In the genomic region with DNA sequence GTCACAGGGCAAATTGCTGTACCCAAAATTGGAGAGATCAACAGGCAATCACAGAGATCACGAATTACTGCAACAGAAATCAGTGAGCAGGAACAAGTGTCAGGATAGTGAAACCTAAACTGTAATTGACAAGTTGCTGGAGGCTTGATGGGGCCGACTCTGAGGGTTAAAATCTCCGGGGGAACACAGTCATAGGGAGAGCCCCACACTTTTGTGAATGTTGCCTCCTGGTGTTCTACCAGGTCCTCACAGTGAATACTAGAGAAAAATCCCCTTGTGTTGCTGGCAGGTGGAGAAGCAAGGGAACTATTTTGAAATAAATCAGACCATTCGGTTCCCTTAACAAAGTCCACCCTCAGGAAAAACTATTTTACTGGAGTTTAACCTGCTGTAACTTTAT, we compare ENCODE assay signal across 8 cellular contexts.
DNase-seq lines count a peak whose midpoint lies in the region; ATAC-seq and TF ChIP-seq lines count a peak whose summit lies in the region.
"Had no signal": no experiment of that assay in that cellular context is flagged by ENCODE, and none has a peak within 500 bp of the region (broad histone marks: within the 10 kb centered on the region; RNA-seq: fewer than 3 reads in every experiment).

No MANE protein-coding gene starts in this region.

- H3K27ac Mint-ChIP-seq in T-helper 2 cell treated with Interferon-gamma antibody and Interleukin-4, amounts not matched to agents 5 μg/mL and 100 μg/mL, for 36 hours, result no peak overlapping the region

- no peaks in the 10 kb centered on the region for H3K9me3 Mint-ChIP-seq in T-helper 2 cell treated with Interferon-gamma antibody and Interleukin-4, amounts not matched to agents 5 μg/mL and 100 μg/mL, for 36 hours

- H3K36me3 Mint-ChIP-seq in T-helper 2 cell treated with Interferon-gamma antibody and Interleukin-4, amounts not matched to agents 5 μg/mL and 100 μg/mL, for 36 hours (ENCODE audit: low read depth), result peaks cover 2% of the 10 kb centered on the region

- H3K4me3 Mint-ChIP-seq in T-helper 2 cell treated with Interferon-gamma antibody and Interleukin-4, amounts not matched to agents 5 μg/mL and 100 μg/mL, for 36 hours, result no peak overlapping the region

- H3K9me3 ChIP-seq in HAP-1 (no peaks in the 10 kb centered on the region), thyroid gland (no peaks in the 10 kb centered on the region)
- H3K9me3 ChIP-seq: thoracic aorta had no signal

- H3K4me1 ChIP-seq in HAP-1, result no peaks in the 10 kb centered on the region
- H3K4me1 ChIP-seq in thyroid gland, result no peaks in the 10 kb centered on the region

- 48% methylated on average over 4 of the region's 4 CpGs for WGBS in thyroid gland, 2 donors

- no peaks in the 10 kb centered on the region for H3K27me3 Mint-ChIP-seq in T-helper 2 cell treated with Interferon-gamma antibody and Interleukin-4, amounts not matched to agents 5 μg/mL and 100 μg/mL, for 36 hours (ENCODE audit: low read depth)

- TF ChIP-seq CTCF in thyroid gland (IDR thresholded peaks at IDR 0.05), result no peak

- no peak for TF ChIP-seq POLR2A in thyroid gland (IDR thresholded peaks at IDR 0.05)

- H3K27me3 ChIP-seq in HAP-1 (ENCODE audit: low read depth) (no peaks in the 10 kb centered on the region), thyroid gland (no peaks in the 10 kb centered on the region)

- H3K4me3 ChIP-seq in HAP-1, result no peak overlapping the region
- no peak overlapping the region for H3K4me3 ChIP-seq in thyroid gland (replicated peaks in 1 of 3)
- H3K4me3 ChIP-seq: thoracic aorta had no signal

- H3K36me3 ChIP-seq in HAP-1 (replicated peaks) (no peaks in the 10 kb centered on the region), thyroid gland (no peaks in the 10 kb centered on the region)
- H3K36me3 ChIP-seq: thoracic aorta had no signal

- ATAC-seq in GM18520 (IDR thresholded peaks at IDR 0.05; ENCODE audit: unreplicated experiment) (peak; percentile 92), GM21576 (IDR thresholded peaks at IDR 0.05; ENCODE audit: unreplicated experiment) (peak; percentile 87), HG03571 (IDR thresholded peaks at IDR 0.05; ENCODE audit: unreplicated experiment) (peak; percentile 90)

- no peak overlapping the region for H3K27ac ChIP-seq in thyroid gland
- H3K27ac ChIP-seq: thoracic aorta had no signal

- in situ Hi-C loops in HAP-1 (cut with MboI; ENCODE audit: low sequenced_read_pairs), result no loop called here

- intact Hi-C loops in thyroid gland (cut with DNase I), result no loop called here

- peaks cover 4% of the 10 kb centered on the region for H3K4me1 Mint-ChIP-seq in T-helper 2 cell treated with Interferon-gamma antibody and Interleukin-4, amounts not matched to agents 5 μg/mL and 100 μg/mL, for 36 hours (ENCODE audit: low read depth)

- DNase-seq in left kidney (ENCODE audit: low read depth, low spot score) (peak; percentile 23), HAP-1 (ENCODE audit: low spot score in 2 of 2) (no peak), thyroid gland (no peak)
- no peak for DNase-seq in T-helper 2 cell treated with Interferon-gamma antibody and Interleukin-4, amounts not matched to agents 5 μg/mL and 100 μg/mL, for 36 hours (ENCODE audit: low spot score)
